Comparison of ENCODE assay signal across 1 cellular context in genomic region chr10:4663162-4663992, GRCh38.
TF ChIP-seq lines count a peak whose summit lies in the region.

No MANE protein-coding gene starts in this region.

TF ChIP-seq in HepG2, 621 proteins besides CTCF, POLR2A, EP300 and RAD21 (continued from another document and continues in another):
- TF ChIP-seq ZNF318 (CRISPR knock-in tag; IDR thresholded peaks at IDR 0.05) (no peak), YEATS2 (CRISPR knock-in tag; IDR thresholded peaks at IDR 0.05; ENCODE audit: borderline replicate concordance) (no peak; the same call in 1 of the 2 replicates), SOX5 (CRISPR knock-in tag; IDR thresholded peaks at IDR 0.05; ENCODE audit: borderline replicate concordance) (peak; percentile 63; the same call in 1 of the 2 replicates), CBFB (CRISPR knock-in tag; IDR thresholded peaks at IDR 0.05) (no peak), HMGXB3 (CRISPR knock-in tag; IDR thresholded peaks at IDR 0.05; ENCODE audit: borderline replicate concordance) (no peak), CREM (IDR thresholded peaks at IDR 0.05) (no peak), CREM (CRISPR knock-in tag; IDR thresholded peaks at IDR 0.05) (no peak), HMGA1 (CRISPR knock-in tag; conservative IDR thresholded peaks at IDR 0.05) (no peak), ZBTB25 (CRISPR knock-in tag; IDR thresholded peaks at IDR 0.05) (peak; percentile 31; the same call in 1 of the 2 replicates), USF2 (IDR thresholded peaks at IDR 0.05; ENCODE audit: low read depth, low read length) (0 out of 2 replicates have a peak, but pooled peaks have one; percentile 4), USF2 (CRISPR knock-in tag; IDR thresholded peaks at IDR 0.05; ENCODE audit: borderline replicate concordance) (no peak), TGIF2 (CRISPR knock-in tag; IDR thresholded peaks at IDR 0.05) (peak; percentile 76; the same call in 1 of the 2 replicates), SAP130 (CRISPR knock-in tag; IDR thresholded peaks at IDR 0.05; ENCODE audit: low read depth) (peak; percentile 89), HMG20A (CRISPR knock-in tag; IDR thresholded peaks at IDR 0.05; ENCODE audit: borderline replicate concordance) (peak; percentile 78; the same call in 1 of the 2 replicates), HBP1 (CRISPR knock-in tag; IDR thresholded peaks at IDR 0.05; ENCODE audit: low read depth) (0 out of 2 replicates have a peak, but pooled peaks have one; percentile 69), RARA (CRISPR knock-in tag; IDR thresholded peaks at IDR 0.05) (peak; percentile 54), BCL6 (CRISPR knock-in tag; IDR thresholded peaks at IDR 0.05) (peak; percentile 13; the same call in 1 of the 2 replicates), ZGPAT (CRISPR knock-in tag; IDR thresholded peaks at IDR 0.05) (no peak), MTF2 (CRISPR knock-in tag; IDR thresholded peaks at IDR 0.05; ENCODE audit: borderline replicate concordance) (no peak), ZBTB39 (CRISPR knock-in tag; IDR thresholded peaks at IDR 0.05) (no peak), ZNF512 (CRISPR knock-in tag; IDR thresholded peaks at IDR 0.05) (no peak), FOXA1 (IDR thresholded peaks at IDR 0.05) (no peak), FOXA1 (CRISPR knock-in tag; IDR thresholded peaks at IDR 0.05) (peak; percentile 52; the same call in 1 of the 2 replicates), ZNF883 (CRISPR knock-in tag; IDR thresholded peaks at IDR 0.05; ENCODE audit: not compliant biosample characterization) (no peak), ZFP36 (IDR thresholded peaks at IDR 0.05; ENCODE audit: borderline replicate concordance, low read depth, low read length, partially characterized antibody) (no peak), FOXM1 (CRISPR knock-in tag; IDR thresholded peaks at IDR 0.05) (no peak), TEAD3 (CRISPR knock-in tag; optimal IDR thresholded peaks at IDR 0.05; ENCODE audit: borderline replicate concordance) (peak; percentile 84), GABPB1 (CRISPR knock-in tag; IDR thresholded peaks at IDR 0.05) (no peak; the same call in 1 of the 2 replicates), CERS6 (CRISPR knock-in tag; IDR thresholded peaks at IDR 0.05) (no peak), ZNF772 (CRISPR knock-in tag; IDR thresholded peaks at IDR 0.05) (no peak), MAF1 (CRISPR knock-in tag; IDR thresholded peaks at IDR 0.05; ENCODE audit: borderline replicate concordance) (no peak), TMF1 (CRISPR knock-in tag; IDR thresholded peaks at IDR 0.05; ENCODE audit: low read depth) (no peak)
